ENCODE assay signal across 9 cellular contexts in genomic region chr18:3481696-3482210, GRCh38. TPM values are rescaled to one million over a fixed set of nuclear protein-coding genes. Genes with fewer than 3 reads are reported as not detected.
DNase-seq lines count a peak whose midpoint lies in the region; ATAC-seq and TF ChIP-seq lines count a peak whose summit lies in the region.
"Had no signal": no experiment of that assay in that cellular context is flagged by ENCODE, and none has a peak within 500 bp of the region (broad histone marks: within the 10 kb centered on the region; RNA-seq: fewer than 3 reads in every experiment).

No MANE protein-coding gene starts in this region.

- no peak overlapping the region for H3K4me3 ChIP-seq in body of pancreas
- no peak overlapping the region for H3K4me3 ChIP-seq in mucosa of descending colon
- H3K4me3 ChIP-seq: SJSA1 had no signal

- intact Hi-C loops in body of pancreas (cut with DNase I) (no loop called here), mucosa of descending colon (cut with DNase I, micrococcal nuclease) (no loop called here)

- WGBS in body of pancreas, 2 donors = 35 to 41% methylated on average over 5 of the region's 5 CpGs

- H3K27me3 ChIP-seq in body of pancreas = no peaks in the 10 kb centered on the region
- H3K27me3 ChIP-seq: SJSA1 had no signal

- DNase-seq in CD1c-positive myeloid dendritic cell (ENCODE audit: extremely low spot score) (peak; percentile 21), GM13976 (ENCODE audit: low spot score) (peak; percentile 33), NCI-H1694 (lab: John Stamatoyannopoulos, UW) (peak; percentile 41), body of pancreas (peak in 3 of 4 donors; percentile 15 to 34 (median 20)), mucosa of descending colon (peak in 1 of 3 donors; percentile 61), occipital lobe (lab: John Stamatoyannopoulos, UW) (no peak), NCI-H1436 treated with DMSO at 0.1 percent for 48 hours (lab: John Stamatoyannopoulos, UW) (no peak), NCI-H1417 treated with DMSO at 0.1 percent for 48 hours (lab: John Stamatoyannopoulos, UW) (no peak)

- TF ChIP-seq CTCF in GM13976 (IDR thresholded peaks at IDR 0.05; ENCODE audit: borderline replicate concordance, control extremely low read depth, extremely low read depth, insufficient read depth, missing control alignments) (no peak), body of pancreas (IDR thresholded peaks at IDR 0.05) (peak in 6 of 7 experiments; percentile 19 to 49 (median 26)), mucosa of descending colon (IDR thresholded peaks at IDR 0.05) (peak; percentile 26)

- H3K4me1 ChIP-seq in body of pancreas (no peaks in the 10 kb centered on the region), mucosa of descending colon (ENCODE audit: low read depth) (peaks cover 3% of the 10 kb centered on the region)
- H3K4me1 ChIP-seq: SJSA1 had no signal

- H3K9me3 ChIP-seq in body of pancreas (no peaks in the 10 kb centered on the region), mucosa of descending colon (no peaks in the 10 kb centered on the region)
- H3K9me3 ChIP-seq: SJSA1 had no signal

- no peak overlapping the region for H3K27ac ChIP-seq in body of pancreas
- H3K27ac ChIP-seq: SJSA1 had no signal

- H3K36me3 ChIP-seq in body of pancreas (replicated peaks in 1 of 2; ENCODE audit: insufficient read depth in 1 of 2, low read depth in 2 of 2) (no peaks in the 10 kb centered on the region), mucosa of descending colon (ENCODE audit: low read depth) (no peaks in the 10 kb centered on the region)
- H3K36me3 ChIP-seq: SJSA1 had no signal

- in situ Hi-C loops in GM13976 (cut with MboI; ENCODE audit: low sequenced_read_pairs, unreplicated experiment) = no loop called here

- ATAC-seq in body of pancreas = no peak
- ATAC-seq in mucosa of descending colon = peak; percentile 73

- TF ChIP-seq POLR2A in body of pancreas (IDR thresholded peaks at IDR 0.05) = no peak

RNA-seq across cellular contexts. Expression of gene TGIF1, which starts 31.8 kb away (rescaled TPM):
- total RNA-seq in body of pancreas (10 to 100 TPM; 17.1 to 23.1 TPM), mucosa of descending colon (10 to 100 TPM; 37.1 to 67.2 (median 59.1) TPM), occipital lobe (20.6 TPM)

Comparison
In these comparisons a context has a peak if more than half of its experiments do, and no peak if none do; other contexts are left out.
1. DNase-seq: peak in CD1c-positive myeloid dendritic cell (single experiment), GM13976 (single experiment), NCI-H1694 (single experiment) and body of pancreas (3 of 4); none in occipital lobe (single experiment), NCI-H1436 treated with DMSO at 0.1 percent for 48 hours (single experiment) and NCI-H1417 treated with DMSO at 0.1 percent for 48 hours (single experiment).